Comparison of ENCODE assay signal across 20 cellular contexts in genomic region chr6:167134448-167135328, GRCh38. TPM values are rescaled to one million over a fixed set of nuclear protein-coding genes. Genes with fewer than 3 reads are reported as not detected.
A peak's percentile ranks its signal among the peaks of the same experiment; 100 is the strongest.
DNase-seq lines count a peak whose midpoint lies in the region; ATAC-seq, FAIRE-seq and TF ChIP-seq lines count a peak whose summit lies in the region.
"Had no signal": no experiment of that assay in that cellular context is flagged by ENCODE, and none has a peak within 500 bp of the region (broad histone marks: within the 10 kb centered on the region; RNA-seq: fewer than 3 reads in every experiment).

No MANE protein-coding gene starts in this region.

- H3K27ac Mint-ChIP-seq in memory B cell = peak overlapping the region; percentile 85
- H3K27ac Mint-ChIP-seq: CD4-positive, alpha-beta T cell had no signal

- no peaks in the 10 kb centered on the region for H3K9me3 Mint-ChIP-seq in memory B cell
- H3K9me3 Mint-ChIP-seq: CD4-positive, alpha-beta T cell had no signal

- no peak for TF ChIP-seq EP300 in K562 (IDR thresholded peaks at IDR 0.05; ENCODE audit: low read length)

- no peak overlapping the region for H3K9ac ChIP-seq in K562 (ENCODE audit: insufficient read depth in 1 of 2, low read depth in 2 of 2, low read length in 2 of 2)

- WGBS in K562 (ENCODE audit: insufficient coverage, low coverage, missing lambda C conversion rate) = 1% methylated on average over 23 of the region's 23 CpGs

- TF ChIP-seq CTCF in K562 (IDR thresholded peaks at IDR 0.05 in 2 of 3, conservative IDR thresholded peaks at IDR 0.05 in 1 of 3; ENCODE audit: insufficient read depth in 2 of 3, low read depth in 1 of 3, low read length in 3 of 3) (no peak), GM10248 (IDR thresholded peaks at IDR 0.05; ENCODE audit: control extremely low read depth, extremely low read depth, low read depth, missing control alignments) (no peak)

- H3K36me3 ChIP-seq in K562 (ENCODE audit: control insufficient read depth, insufficient read depth, low read length) = no peaks in the 10 kb centered on the region
- H3K36me3 ChIP-seq: SJCRH30 had no signal

- H3K36me3 Mint-ChIP-seq in memory B cell = peaks cover 50% of the 10 kb centered on the region

- peak; percentile 28 for FAIRE-seq in GM12891 (lab: Jason Lieb, UNC)
- FAIRE-seq in K562 (lab: Jason Lieb, UNC) = no peak
- no peak for FAIRE-seq in GM19239 (lab: Jason Lieb, UNC)
- FAIRE-seq: A549 had no signal

- peak overlapping the region; percentile 14 for H3K4me3 Mint-ChIP-seq in memory B cell
- H3K4me3 Mint-ChIP-seq: CD4-positive, alpha-beta T cell had no signal

- intact Hi-C loops in K562 (cut with micrococcal nuclease) = no loop called here

- TF ChIP-seq POLR2A in GM12891 (IDR thresholded peaks at IDR 0.05; ENCODE audit: low read depth, low read length) (no peak), K562 (conservative IDR thresholded peaks at IDR 0.05) (no peak)

- POLR2A ChIA-PET in K562 (lab: Yijun Ruan, JAX) (interaction anchor here (0.9 kb wide), 1 partner anchor 27 kb away, joined by 3 read pairs; no protein-coding TSS in a partner anchor), GM10248 (lab: Yijun Ruan, JAX) (no interaction called here)

- no TSS peak for BruUV-seq in K562 (replicated peaks; lab: Mats Ljungman, UMichigan)

- no peaks in the 10 kb centered on the region for H3K27me3 Mint-ChIP-seq in memory B cell
- H3K27me3 Mint-ChIP-seq: CD4-positive, alpha-beta T cell had no signal

- H3K27me3 ChIP-seq in K562 (ENCODE audit: control insufficient read depth in 2 of 2, insufficient read depth in 2 of 2, low read length in 2 of 2) = peaks cover 50 to 53% of the 10 kb centered on the region in 2 experiments
- H3K27me3 ChIP-seq: SJCRH30 had no signal

- in situ Hi-C loops in ACHN (cut with HindIII; ENCODE audit: low pct_ligation_motif_present, low pct_unique_long_range_greater_than_20kb, low sequenced_read_pairs) (no loop called here), K562 (cut with MboI) (loop anchor here (5.0 kb wide), 1 partner anchor 357 kb away; no protein-coding TSS in a partner anchor)

- H3K4me2 ChIP-seq in K562 (ENCODE audit: insufficient read depth, low read length) = no peak overlapping the region
- H3K4me2 ChIP-seq: A549 had no signal

- H3K9me1 ChIP-seq in K562 (ENCODE audit: control insufficient read depth, insufficient read depth, low read length) = no peaks in the 10 kb centered on the region

- no peak for TF ChIP-seq RAD21 in K562 (CRISPR knock-in tag; conservative IDR thresholded peaks at IDR 0.05 in 1 of 2, IDR thresholded peaks at IDR 0.05 in 1 of 2)

- H3K4me1 ChIP-seq in K562 (replicated peaks in 1 of 2; ENCODE audit: control insufficient read depth in 2 of 2, insufficient read depth in 2 of 2, low read length in 2 of 2) = no peaks in the 10 kb centered on the region
- H3K4me1 ChIP-seq: A549 had no signal

- DNase-seq in ACHN = peak; percentile 36
- no peak for DNase-seq in GM12891 (ENCODE audit: insufficient read length, low spot score)
- no peak for DNase-seq in K562 (ENCODE audit: extremely low read depth in 1 of 4, low spot score in 3 of 4)
- no peak for DNase-seq in memory B cell (ENCODE audit: low spot score in 2 of 2)
- no peak for DNase-seq in HuH-7.5 (ENCODE audit: low spot score)
- DNase-seq in NCI-H748 (lab: John Stamatoyannopoulos, UW; ENCODE audit: unreplicated experiment) = no peak
- no peak for DNase-seq in GM10248 (ENCODE audit: extremely low spot score)
- DNase-seq in GM19239 (ENCODE audit: insufficient read length, low spot score) = no peak
- DNase-seq: CD4-positive, alpha-beta T cell; DMS 273 treated with DMSO at 0.1 percent for 48 hours; H7; IMR-90; NCI-H1436 treated with DMSO at 0.1 percent for 48 hours; NCI-H2081; NCI-H524 treated with DMSO at 0.1 percent for 48 hours; NK-92 treated with Interleukin-12 subunit alpha and Interleukin-12 subunit beta, amount 100 ng/mL, for 24 hours; OCI-M1; SJCRH30 had no signal

- no peak overlapping the region for H3K4me3 ChIP-seq in K562
- H3K4me3 ChIP-seq: A549, SJCRH30 had no signal

- no peak overlapping the region for H2AFZ ChIP-seq in K562 (ENCODE audit: low read depth, low read length)

- 0 out of 2 replicates have a peak, but pooled peaks cover 2% of the 10 kb centered on the region for H4K20me1 ChIP-seq in K562 (replicated peaks; ENCODE audit: control insufficient read depth, insufficient read depth, low read length)

- H3K27ac ChIP-seq in K562 (ENCODE audit: extremely low read depth, low read depth, low read length) = no peak overlapping the region
- H3K27ac ChIP-seq: A549, RWPE1, SJCRH30 had no signal

- CTCF ChIA-PET in K562 (lab: Yijun Ruan, JAX; ENCODE audit: low intra/inter-chr PET ratio) (no interaction called here), GM10248 (lab: Yijun Ruan, JAX) (interaction anchor here (2.2 to 9.3 kb wide), 2 partner anchors 11 to 15 kb away, joined by 6 to 135 read pairs; partner anchors contain the start of gene CCR6)

- H3K9me3 ChIP-seq in K562 (replicated peaks; ENCODE audit: control insufficient read depth, insufficient read depth, low read depth, low read length) = no peaks in the 10 kb centered on the region
- H3K9me3 ChIP-seq: A549, SJCRH30 had no signal

- H3K4me1 Mint-ChIP-seq in memory B cell = peaks cover 54% of the 10 kb centered on the region

- no peaks in the 10 kb centered on the region for H3K79me2 ChIP-seq in K562 (ENCODE audit: control insufficient read depth, insufficient read depth, low read length)

- ATAC-seq in K562 (no peak), memory B cell (ENCODE audit: low read depth) (no peak)
- ATAC-seq: A549 had no signal

TF ChIP-seq in GM12891, 5 proteins besides CTCF, POLR2A, EP300 and RAD21:
- TF ChIP-seq TAF1 (IDR thresholded peaks at IDR 0.05; ENCODE audit: low read depth, low read length) = no peak
- no peak for TF ChIP-seq PAX5 (IDR thresholded peaks at IDR 0.05; ENCODE audit: insufficient read depth, low read length, severe bottlenecking)
- TF ChIP-seq SPI1 (IDR thresholded peaks at IDR 0.05; ENCODE audit: low read depth, low read length) = 0 out of 2 replicates have a peak, but pooled peaks have one; percentile 7
- TF ChIP-seq POU2F2 (IDR thresholded peaks at IDR 0.05; ENCODE audit: low read depth, low read length) = no peak
- no peak for TF ChIP-seq POLR2AphosphoS5 (IDR thresholded peaks at IDR 0.05; ENCODE audit: low read depth, low read length)

TF ChIP-seq in K562, 482 proteins besides CTCF, POLR2A, EP300 and RAD21:
- TF ChIP-seq, protein P1, sequence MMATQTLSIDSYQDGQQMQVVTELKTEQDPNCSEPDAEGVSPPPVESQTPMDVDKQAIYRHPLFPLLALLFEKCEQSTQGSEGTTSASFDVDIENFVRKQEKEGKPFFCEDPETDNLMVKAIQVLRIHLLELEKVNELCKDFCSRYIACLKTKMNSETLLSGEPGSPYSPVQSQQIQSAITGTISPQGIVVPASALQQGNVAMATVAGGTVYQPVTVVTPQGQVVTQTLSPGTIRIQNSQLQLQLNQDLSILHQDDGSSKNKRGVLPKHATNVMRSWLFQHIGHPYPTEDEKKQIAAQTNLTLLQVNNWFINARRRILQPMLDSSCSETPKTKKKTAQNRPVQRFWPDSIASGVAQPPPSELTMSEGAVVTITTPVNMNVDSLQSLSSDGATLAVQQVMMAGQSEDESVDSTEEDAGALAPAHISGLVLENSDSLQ (IDR thresholded peaks at IDR 0.05) = peak; percentile 39
- no peak for TF ChIP-seq FOXJ2 (tag; IDR thresholded peaks at IDR 0.05)

RNA-seq across cellular contexts. Expression of gene CCR6, which starts 11.8 kb away (rescaled TPM):
- polyA plus RNA-seq in GM12891 (2012; ENCODE audit: low read depth, missing spikeins) = 2.6 TPM
- not detected in 2 replicates for total RNA-seq in K562 (2011; cell fraction: chromatin; rRNA removed; ENCODE audit: low replicate concordance)
- not detected in 2 replicates for total RNA-seq in K562 (2011; cell fraction: nucleolus; rRNA removed)
- total RNA-seq in K562 (2011; cell fraction: nucleoplasm; rRNA removed) = not detected in 2 replicates
- total RNA-seq in K562 (2014; rRNA removed) (not detected in 2 replicates), K562 (2014; rRNA removed; fragmentation: Illumina TruSeq; extraction: Trizol) (not detected in 2 replicates), K562 (2015; rRNA removed; fragmentation: Illumina TruSeq; extraction: Trizol) (not detected in 2 replicates), K562 (2021) (not detected in 2 replicates)
- polyA plus RNA-seq in K562 (2011; rRNA removed) (not detected in 2 replicates), K562 (2014; fragmentation: Illumina TruSeq; extraction: Trizol) (not detected in 2 replicates), K562 (2014; fragmentation: Nextera tagmentation; extraction: Ambion mirVana) (not detected), K562 (2014; rRNA removed) (not detected in 2 replicates)
- polyA plus RNA-seq in K562 (2011; cell fraction: cytosol; rRNA removed) = 0.09 TPM in 1 of 2 replicates, not detected in the other
- not detected in 2 replicates for polyA plus RNA-seq in K562 (2011; cell fraction: nucleus; rRNA removed)
- not detected in 2 replicates for polyA plus RNA-seq in K562 (2012)
- polyA minus RNA-seq in K562 (2011; rRNA and poly(A)+ RNA removed) = not detected in 2 replicates
- not detected in 2 replicates for polyA minus RNA-seq in K562 (2011; cell fraction: cytosol; rRNA and poly(A)+ RNA removed)
- not detected in 2 replicates for polyA minus RNA-seq in K562 (2011; cell fraction: nucleus; rRNA and poly(A)+ RNA removed)
- total RNA-seq: H7, IMR-90, SJCRH30 had no signal
- polyA plus RNA-seq: IMR-90 had no signal

RNA-seq across cellular contexts. Expression of gene GPR31, which starts 23.1 kb away (rescaled TPM):
- 0.04 TPM for polyA plus RNA-seq in GM12891 (2012; ENCODE audit: low read depth, missing spikeins)
- not detected in 2 replicates for total RNA-seq in K562 (2011; cell fraction: chromatin; rRNA removed; ENCODE audit: low replicate concordance)
- not detected in 2 replicates for total RNA-seq in K562 (2011; cell fraction: nucleolus; rRNA removed)
- total RNA-seq in K562 (2011; cell fraction: nucleoplasm; rRNA removed) = not detected in 2 replicates
- not detected in 2 replicates for total RNA-seq in K562 (2014; rRNA removed)
- not detected in 2 replicates for total RNA-seq in K562 (2014; rRNA removed; fragmentation: Illumina TruSeq; extraction: Trizol)
- total RNA-seq in K562 (2015; rRNA removed; fragmentation: Illumina TruSeq; extraction: Trizol) = not detected in 2 replicates
- total RNA-seq in K562 (2021) = not detected in 2 replicates
- not detected in 2 replicates for polyA plus RNA-seq in K562 (2011; rRNA removed)
- not detected in 2 replicates for polyA plus RNA-seq in K562 (2011; cell fraction: cytosol; rRNA removed)
- not detected in 2 replicates for polyA plus RNA-seq in K562 (2011; cell fraction: nucleus; rRNA removed)
- 0.04 TPM in 1 of 2 replicates, not detected in the other for polyA plus RNA-seq in K562 (2012)
- not detected in 2 replicates for polyA plus RNA-seq in K562 (2014; fragmentation: Illumina TruSeq; extraction: Trizol)
- not detected for polyA plus RNA-seq in K562 (2014; fragmentation: Nextera tagmentation; extraction: Ambion mirVana)
- polyA plus RNA-seq in K562 (2014; rRNA removed) = not detected in 2 replicates
- not detected in 2 replicates for polyA minus RNA-seq in K562 (2011; rRNA and poly(A)+ RNA removed)
- not detected in 2 replicates for polyA minus RNA-seq in K562 (2011; cell fraction: cytosol; rRNA and poly(A)+ RNA removed)
- not detected in 2 replicates for polyA minus RNA-seq in K562 (2011; cell fraction: nucleus; rRNA and poly(A)+ RNA removed)
- total RNA-seq: CD4-positive, alpha-beta T cell; H7; IMR-90; SJCRH30 had no signal
- polyA plus RNA-seq: A549, IMR-90 had no signal
